In the genomic region with DNA sequence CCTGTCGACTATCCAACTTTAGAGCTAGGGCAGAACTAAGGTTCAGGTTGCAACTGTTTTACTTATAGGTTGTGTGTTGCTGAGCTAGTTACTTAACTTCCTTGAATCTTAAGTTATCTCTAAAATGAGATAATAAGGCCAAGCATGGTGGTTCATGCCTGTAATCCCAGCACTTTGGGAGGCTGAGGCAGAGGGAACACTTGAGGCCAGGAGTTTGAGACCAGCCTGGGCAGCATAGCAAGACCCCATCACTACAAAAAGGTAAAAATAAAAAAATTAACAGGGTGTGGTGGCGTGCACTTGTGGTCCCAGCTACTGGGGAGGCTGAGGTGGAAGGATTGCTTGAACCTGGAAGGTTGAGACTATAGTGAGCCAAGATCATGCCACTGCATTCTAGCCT, we compare ENCODE assay signal across 29 cellular contexts. TPM values are rescaled to one million over a fixed set of nuclear protein-coding genes. Genes with fewer than 3 reads are reported as not detected.
"Had no signal": no experiment of that assay in that cellular context is flagged by ENCODE, and none has a peak within 500 bp of the region (broad histone marks: within the 10 kb centered on the region; RNA-seq: fewer than 3 reads in every experiment).

No MANE protein-coding gene starts in this region.

- H3K9me3 ChIP-seq: colonic mucosa, esophagus squamous epithelium, gastrocnemius medialis, heart right ventricle, left lung, lower lobe of right lung, mucosa of descending colon had no signal

- H3K4me3 ChIP-seq: colonic mucosa, esophagus squamous epithelium, gastrocnemius medialis, heart right ventricle, left lung, lower lobe of right lung, mucosa of descending colon had no signal

- H3K27ac Mint-ChIP-seq: mesothelial cell of epicardium had no signal

- H3K27ac ChIP-seq: colonic mucosa, epithelial cell of prostate, esophagus squamous epithelium, gastrocnemius medialis, heart right ventricle, left lung, lower lobe of right lung had no signal

- ATAC-seq: esophagus mucosa; gastrocnemius medialis; heart right ventricle; left cardiac atrium; left lung; left ventricle myocardium superior; lower lobe of right lung; mucosa of descending colon; naive thymus-derived CD8-positive, alpha-beta T cell had no signal

- H3K36me3 ChIP-seq: colonic mucosa had no signal

- H3K9me3 Mint-ChIP-seq: dendritic cell treated with granulocyte-macrophage colony-stimulating factor and Interleukin-4, amounts not matched to agents 40 ng/mL and 50 ng/mL, for 4 days; mesothelial cell of epicardium; naive B cell; naive thymus-derived CD8-positive, alpha-beta T cell had no signal

- H3K4me3 Mint-ChIP-seq: dendritic cell treated with granulocyte-macrophage colony-stimulating factor and Interleukin-4, amounts not matched to agents 40 ng/mL and 50 ng/mL, for 4 days had no signal

- DNase-seq: colonic mucosa; cortex of kidney; effector CD8-positive, alpha-beta T cell; esophagus squamous epithelium; foreskin fibroblast; foreskin melanocyte; gastrocnemius medialis; glutamatergic neuron; head of caudate nucleus; heart right ventricle; hippocampal formation; left cardiac atrium; left lung; left ventricle myocardium superior; lower lobe of right lung; mesenchymal stem cell; mucosa of descending colon; naive B cell; naive thymus-derived CD8-positive, alpha-beta T cell had no signal

- H3K27me3 Mint-ChIP-seq: naive B cell; naive thymus-derived CD8-positive, alpha-beta T cell had no signal

- H3K36me3 Mint-ChIP-seq: naive B cell had no signal

- H3K27me3 ChIP-seq: colonic mucosa, esophagus squamous epithelium, gastrocnemius medialis, heart right ventricle, left lung had no signal

RNA-seq across cellular contexts. Expression of a gene that starts 20.4 kb away (rescaled TPM):
- total RNA-seq: colonic mucosa; dermis microvascular lymphatic vessel endothelial cell; esophagus mucosa; esophagus squamous epithelium; gastrocnemius medialis; glomerular endothelial cell; heart right ventricle; kidney epithelial cell; left cardiac atrium; left lung; left ventricle myocardium superior; lower lobe of right lung; lung microvascular endothelial cell; mesenteric fat pad; mesothelial cell of epicardium; mucosa of descending colon; myocyte; naive thymus-derived CD8-positive, alpha-beta T cell had no signal
